Comparison of ENCODE assay signal across 17 cellular contexts in the genomic region with DNA sequence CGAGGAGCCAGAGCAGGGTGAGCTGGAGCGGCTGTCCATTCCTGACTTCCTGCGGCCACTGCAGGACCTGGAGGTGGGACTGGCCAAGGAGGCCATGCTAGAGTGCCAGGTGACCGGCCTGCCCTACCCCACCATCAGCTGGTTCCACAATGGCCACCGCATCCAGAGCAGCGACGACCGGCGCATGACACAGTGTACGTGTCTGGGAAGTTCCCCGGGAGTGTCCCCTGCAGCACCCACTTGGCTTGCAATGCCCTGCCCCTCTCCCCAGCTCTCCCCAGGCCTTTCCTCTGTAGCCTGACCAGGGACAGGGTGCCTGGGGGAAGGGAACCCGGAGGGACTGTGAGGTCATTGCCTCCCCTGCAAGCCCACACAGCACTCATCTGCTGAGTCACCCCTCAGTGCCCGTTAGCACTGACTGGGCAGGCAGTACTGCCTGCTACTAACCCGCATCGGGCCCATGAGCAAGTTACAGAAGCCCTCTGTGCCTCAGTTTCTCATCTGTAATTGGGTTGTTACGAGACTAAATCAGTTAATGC. TPM values are rescaled to one million over a fixed set of nuclear protein-coding genes. Genes with fewer than 3 reads are reported as not detected.
DNase-seq lines count a peak whose midpoint lies in the region; ATAC-seq, FAIRE-seq and TF ChIP-seq lines count a peak whose summit lies in the region.
"Had no signal": no experiment of that assay in that cellular context is flagged by ENCODE, and none has a peak within 500 bp of the region (broad histone marks: within the 10 kb centered on the region; RNA-seq: fewer than 3 reads in every experiment).

No MANE protein-coding gene starts in this region.

- no peaks in the 10 kb centered on the region for H3K27me3 ChIP-seq in MG63
- no peaks in the 10 kb centered on the region for H3K27me3 ChIP-seq in bronchial epithelial cell (ENCODE audit: control insufficient read depth, insufficient read depth, low read length)

- H3K4me3 ChIP-seq in AG10803 (ENCODE audit: low read length) (no peak overlapping the region), MG63 (no peak overlapping the region), bronchial epithelial cell (ENCODE audit: low read depth, low read length) (no peak overlapping the region)

- DNase-seq in AG10803 (ENCODE audit: low read depth) (peak; percentile 47), MG63 (peak; percentile 80), bronchial epithelial cell (ENCODE audit: low read depth) (peak; percentile 86), iris pigment epithelial cell (ENCODE audit: low read depth) (peak; percentile 60)
- no peak for DNase-seq in stimulated activated CD4-positive, alpha-beta T cell treated with anti-CD3 and anti-CD28 coated beads, Interleukin-4, amount 100 ng/mL, for 24 hours
- DNase-seq: activated CD8-positive, alpha-beta memory T cell treated with anti-CD3 and anti-CD28 coated beads, Interleukin-2, amount 50 U/mL, for 4 hours; AML-193; left colon; NCI-H1048; NCI-H82; stimulated activated naive B cell treated with anti-CD40 and anti-IgM and Interleukin-4, amounts not matched to agents 10 μg/mL and 1 μg/mL and 100 μg/mL, for 72 hours; T-helper 2 cell had no signal

- ATAC-seq in HG03460 (IDR thresholded peaks at IDR 0.05; ENCODE audit: unreplicated experiment) (no peak), GM19463 (IDR thresholded peaks at IDR 0.05; ENCODE audit: unreplicated experiment) (no peak), HG02973 (IDR thresholded peaks at IDR 0.05; ENCODE audit: unreplicated experiment) (no peak)
- ATAC-seq: left colon; stimulated activated naive B cell treated with anti-CD40 and anti-IgM and Interleukin-4, amounts not matched to agents 10 μg/mL and 1 μg/mL and 100 μg/mL, for 72 hours had no signal

- H3K36me3 ChIP-seq in MG63 (peaks cover 8% of the 10 kb centered on the region), bronchial epithelial cell (ENCODE audit: control insufficient read depth, insufficient read depth, low read length) (peaks cover 4% of the 10 kb centered on the region)
- H3K36me3 ChIP-seq: neutrophil had no signal

- FAIRE-seq in bronchial epithelial cell (lab: Jason Lieb, UNC), result no peak

- H3K9me3 ChIP-seq in MG63, result no peaks in the 10 kb centered on the region
- H3K9me3 ChIP-seq: neutrophil had no signal

- TF ChIP-seq CTCF in AG10803 (conservative IDR thresholded peaks at IDR 0.05; ENCODE audit: low read length) (no peak), bronchial epithelial cell (IDR thresholded peaks at IDR 0.05; ENCODE audit: insufficient read depth, low read length, severe bottlenecking) (no peak)

RNA-seq across cellular contexts. Expression of gene GMPPA, which starts 29.4 kb away (rescaled TPM):
- total RNA-seq in MG63 (2014; rRNA removed; shearing (Covaris generic); ENCODE audit: low replicate concordance), result 61.4 and 89.6 TPM in 2 replicates
- total RNA-seq in bronchial epithelial cell, result 40.3 and 49.0 TPM in 2 replicates

RNA-seq across cellular contexts. Expression of gene SPEG, which starts 34.6 kb away (rescaled TPM):
- 11.6 and 12.6 TPM in 2 replicates for total RNA-seq in MG63 (2014; rRNA removed; shearing (Covaris generic); ENCODE audit: low replicate concordance)
- total RNA-seq in bronchial epithelial cell, result 1.8 and 2.4 TPM in 2 replicates

RNA-seq across cellular contexts. Expression of gene ASIC4, which starts 45.0 kb away (rescaled TPM):
- total RNA-seq in MG63 (2014; rRNA removed; shearing (Covaris generic); ENCODE audit: low replicate concordance), result not detected in 2 replicates
- total RNA-seq in bronchial epithelial cell, result under 0.01 and 0.53 TPM in 2 replicates
- total RNA-seq: epithelial cell of proximal tubule, left colon had no signal

RNA-seq across cellular contexts. Expression of gene DES, which starts 51.1 kb away (rescaled TPM):
- total RNA-seq in MG63 (2014; rRNA removed; shearing (Covaris generic); ENCODE audit: low replicate concordance), result 3.8 and 22.6 TPM in 2 replicates
- total RNA-seq in bronchial epithelial cell, result not detected in 2 replicates
- total RNA-seq: epithelial cell of proximal tubule had no signal
